11 cellular contexts compared by ENCODE assay signal in the genomic region with DNA sequence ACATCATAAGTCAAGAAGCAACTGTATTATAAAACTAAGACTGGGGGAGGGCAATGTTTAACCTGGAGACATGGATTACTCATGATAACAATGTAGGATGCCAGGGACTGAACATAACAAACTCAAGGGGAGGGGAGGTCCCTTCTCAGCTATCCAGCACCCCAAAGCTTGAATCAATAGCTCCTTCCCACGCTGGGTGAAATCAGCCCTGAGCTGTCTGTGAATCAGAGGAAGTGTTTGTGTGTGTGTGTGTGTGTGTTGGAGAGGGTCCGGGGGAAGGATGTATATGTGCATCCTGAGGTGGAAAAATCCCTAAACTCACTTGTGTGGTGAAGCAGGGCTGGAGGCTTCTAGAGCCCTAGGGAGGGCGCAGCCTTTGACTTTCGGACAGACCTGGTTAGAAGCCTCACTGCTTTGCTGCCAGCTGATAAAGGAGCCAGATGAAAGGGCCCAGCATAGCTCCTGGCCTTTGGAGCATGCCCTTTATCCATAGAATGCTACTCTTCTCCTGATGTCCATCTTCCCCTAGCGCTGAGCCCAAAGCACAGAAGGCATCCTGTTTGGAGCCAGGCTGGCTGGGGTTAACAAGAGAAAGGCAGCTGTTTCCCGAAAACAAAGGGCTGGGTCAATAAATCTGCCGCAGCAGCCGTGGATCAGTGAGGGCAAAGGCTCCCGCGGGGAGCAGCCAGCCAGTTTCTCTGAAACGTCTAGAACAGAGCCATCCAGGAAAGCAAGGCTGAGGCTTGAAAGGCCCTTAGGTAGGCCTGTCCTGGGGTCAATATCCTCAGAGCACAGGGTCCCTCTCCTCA. TPM values are rescaled to one million over a fixed set of nuclear protein-coding genes. Genes with fewer than 3 reads are reported as not detected.
DNase-seq lines count a peak whose midpoint lies in the region; ATAC-seq and TF ChIP-seq lines count a peak whose summit lies in the region.
"Had no signal": no experiment of that assay in that cellular context is flagged by ENCODE, and none has a peak within 500 bp of the region (broad histone marks: within the 10 kb centered on the region; RNA-seq: fewer than 3 reads in every experiment).

No MANE protein-coding gene starts in this region.

- H3K36me3 ChIP-seq in adipocyte (ENCODE audit: control insufficient read depth, insufficient read depth, low read length, severe bottlenecking) (no peaks in the 10 kb centered on the region), left lung (no peaks in the 10 kb centered on the region)
- H3K36me3 ChIP-seq: thyroid gland had no signal

- intact Hi-C loops in left lung (cut with DNase I), result no loop called here

- TF ChIP-seq CTCF in left lung (IDR thresholded peaks at IDR 0.05) (no peak), GM13976 (IDR thresholded peaks at IDR 0.05; ENCODE audit: borderline replicate concordance, control extremely low read depth, extremely low read depth, insufficient read depth, missing control alignments) (no peak)

- peak; percentile 13 for ATAC-seq in left lung
- no peak for ATAC-seq in HG03342 (IDR thresholded peaks at IDR 0.05; ENCODE audit: unreplicated experiment)
- ATAC-seq: natural killer cell had no signal

- DNase-seq in stimulated activated CD4-positive, alpha-beta T cell treated with anti-CD3 and anti-CD28 coated beads, Interleukin-1b, Interleukin-23, amount 100 ng/mL, for 48 hours, result peak; percentile 26
- no peak for DNase-seq in stimulated activated CD4-positive, alpha-beta T cell treated with anti-CD3 and anti-CD28 coated beads, Interleukin-4, amount 100 ng/mL, for 24 hours
- peak; percentile 35 for DNase-seq in adipocyte (ENCODE audit: low read depth)
- peak in 1 of 2 donors; percentile 49 for DNase-seq in left lung
- DNase-seq in GM13976 (ENCODE audit: low spot score), result no peak
- DNase-seq in T-helper 1 cell, result no peak
- DNase-seq in DMS114 treated with DMSO at 0.1 percent for 48 hours (lab: John Stamatoyannopoulos, UW; ENCODE audit: unreplicated experiment), result no peak
- DNase-seq: natural killer cell; NK-92 treated with Interleukin-12 subunit alpha and Interleukin-12 subunit beta, amount 100 ng/mL, for 24 hours; thyroid gland had no signal

- no peak overlapping the region for H3K27ac ChIP-seq in left lung

- H3K4me3 ChIP-seq in adipocyte (ENCODE audit: low read length) (peak overlapping the region; percentile 35), left lung (no peak overlapping the region)
- H3K4me3 ChIP-seq: thyroid gland had no signal

- peak overlapping the region; percentile 41 for H3K9ac ChIP-seq in adipocyte (ENCODE audit: low read length)

- in situ Hi-C loops in GM13976 (cut with MboI; ENCODE audit: low sequenced_read_pairs, unreplicated experiment), result no loop called here

- H3K4me1 ChIP-seq in adipocyte (ENCODE audit: control insufficient read depth, insufficient read depth, low read length), result peaks cover 50% of the 10 kb centered on the region
- H3K4me1 ChIP-seq in left lung, result peaks cover 0 to 8% of the 10 kb centered on the region in 2 donors

- no peaks in the 10 kb centered on the region for H3K27me3 ChIP-seq in adipocyte (replicated peaks; ENCODE audit: control insufficient read depth, insufficient read depth, low read length)
- no peaks in the 10 kb centered on the region for H3K27me3 ChIP-seq in left lung
- H3K27me3 ChIP-seq: thyroid gland had no signal

- H3K9me3 ChIP-seq in adipocyte (ENCODE audit: control insufficient read depth, low read length) (no peaks in the 10 kb centered on the region), left lung (no peaks in the 10 kb centered on the region)
- H3K9me3 ChIP-seq: thyroid gland had no signal

RNA-seq across cellular contexts. Expression of a gene that starts 35.8 kb away (rescaled TPM):
- total RNA-seq in left lung, result 100 to 1,000 TPM; 156 to 203 TPM

RNA-seq across cellular contexts. Expression of a gene that starts 46.7 kb away (rescaled TPM):
- 10 to 100 TPM; 57.3 to 86.3 TPM for total RNA-seq in left lung

RNA-seq across cellular contexts. Expression of a gene that starts 49.2 kb away (rescaled TPM):
- total RNA-seq in left lung, result not detected
- total RNA-seq: natural killer cell, thyroid gland had no signal

RNA-seq across cellular contexts. Expression of a gene that starts 51.9 kb away (rescaled TPM):
- 10 to 100 TPM; 11.2 to 21.9 TPM for total RNA-seq in left lung

Comparison
In these comparisons a context has a peak if more than half of its experiments do, and no peak if none do; other contexts are left out.
1. DNase-seq: peak in stimulated activated CD4-positive, alpha-beta T cell treated with anti-CD3 and anti-CD28 coated beads, Interleukin-1b, Interleukin-23, amount 100 ng/mL, for 48 hours (single experiment) and adipocyte (single experiment); none in stimulated activated CD4-positive, alpha-beta T cell treated with anti-CD3 and anti-CD28 coated beads, Interleukin-4, amount 100 ng/mL, for 24 hours (single experiment), GM13976 (single experiment), T-helper 1 cell (0 of 5) and DMS114 treated with DMSO at 0.1 percent for 48 hours (single experiment).